In the genomic region with DNA sequence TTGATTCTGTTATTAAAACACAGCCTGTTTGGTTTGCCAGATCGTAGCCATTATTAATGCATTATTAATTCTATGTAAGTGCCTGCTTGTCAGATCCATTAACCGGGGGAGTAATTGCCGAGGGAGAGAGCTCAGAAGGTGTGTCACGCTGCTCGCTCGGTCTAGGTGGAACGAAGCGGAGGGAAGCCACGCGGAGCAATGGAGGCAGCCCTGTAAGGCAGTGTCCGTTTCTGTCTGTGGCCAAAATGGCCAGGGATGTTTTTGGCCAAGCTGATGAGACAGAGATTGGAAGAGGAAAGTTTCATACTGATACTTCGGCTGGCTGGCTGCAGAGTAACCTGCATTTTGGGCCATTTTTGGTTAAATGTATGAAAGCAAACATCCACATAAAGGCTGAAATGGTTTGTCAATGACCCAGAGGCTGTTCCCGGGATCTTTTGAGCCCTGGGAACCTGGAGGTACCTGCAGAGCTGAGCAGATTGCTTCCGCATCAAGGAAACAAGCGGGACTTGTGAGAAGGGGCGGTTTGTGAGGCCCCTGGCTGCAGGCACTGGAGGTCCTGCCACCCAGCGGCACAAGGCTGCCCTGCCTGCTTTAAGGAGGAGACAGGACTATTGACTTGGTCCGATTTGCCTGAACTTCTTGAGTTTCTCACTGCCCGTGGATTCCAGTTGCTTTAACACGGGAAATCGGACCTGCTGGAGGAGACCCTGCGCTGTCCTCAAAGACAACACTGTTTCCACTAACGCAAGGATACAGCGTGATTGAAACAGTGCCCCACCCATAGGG, we compare ENCODE assay signal across 22 cellular contexts.
A peak's percentile ranks its signal among the peaks of the same experiment; 100 is the strongest.
DNase-seq lines count a peak whose midpoint lies in the region; ATAC-seq and TF ChIP-seq lines count a peak whose summit lies in the region.
"Had no signal": no experiment of that assay in that cellular context is flagged by ENCODE, and none has a peak within 500 bp of the region (broad histone marks: within the 10 kb centered on the region; RNA-seq: fewer than 3 reads in every experiment).

No MANE protein-coding gene starts in this region.

- no peaks in the 10 kb centered on the region for H3K79me2 ChIP-seq in trophoblast cell (ENCODE audit: control insufficient read depth, insufficient read depth, low read length, poor library complexity)

- peak overlapping the region; percentile 25 for H2AK5ac ChIP-seq in neuronal stem cell (ENCODE audit: low read depth, low read length)
- no peak overlapping the region for H2AK5ac ChIP-seq in trophoblast cell (ENCODE audit: low read length)

- no peak overlapping the region for H2BK5ac ChIP-seq in neuronal stem cell (ENCODE audit: low read length)
- H2BK5ac ChIP-seq in trophoblast cell (ENCODE audit: low read depth, low read length, poor library complexity): no peak overlapping the region

- H3K4me3 ChIP-seq in endodermal cell (ENCODE audit: low read length): no peak overlapping the region
- no peak overlapping the region for H3K4me3 ChIP-seq in neuronal stem cell (ENCODE audit: low read length in 2 of 2)
- H3K4me3 ChIP-seq in trophoblast cell (ENCODE audit: low read depth, low read length): no peak overlapping the region
- H3K4me3 ChIP-seq: cardiac muscle cell, gastrocnemius medialis, skin epidermis had no signal

- H2BK120ac ChIP-seq in neuronal stem cell (ENCODE audit: low read depth, low read length) (no peak overlapping the region), trophoblast cell (ENCODE audit: insufficient read depth, low read length, poor library complexity) (no peak overlapping the region)

- H2BK12ac ChIP-seq in neuronal stem cell (ENCODE audit: low read length) (no peak overlapping the region), trophoblast cell (ENCODE audit: low read length) (no peak overlapping the region)

- H3K9ac ChIP-seq in endodermal cell (ENCODE audit: extremely low read depth, low read length, poor library complexity, severe bottlenecking) (no peak overlapping the region), neuronal stem cell (ENCODE audit: low read depth, low read length, poor library complexity) (no peak overlapping the region), trophoblast cell (ENCODE audit: low read length) (no peak overlapping the region)

- no peak overlapping the region for H4K8ac ChIP-seq in neuronal stem cell (ENCODE audit: low read depth, low read length)
- no peak overlapping the region for H4K8ac ChIP-seq in trophoblast cell (ENCODE audit: low read depth, low read length)

- H3K27me3 Mint-ChIP-seq in endodermal cell (ENCODE audit: insufficient read depth): peaks cover 4% of the 10 kb centered on the region

- H3K4me1 Mint-ChIP-seq in endodermal cell: no peaks in the 10 kb centered on the region
- H3K4me1 Mint-ChIP-seq: B cell had no signal

- no peak overlapping the region for H3K23ac ChIP-seq in neuronal stem cell (ENCODE audit: low read depth, low read length, poor library complexity)
- no peak overlapping the region for H3K23ac ChIP-seq in trophoblast cell (ENCODE audit: low read length)

- H3K27me3 ChIP-seq in endodermal cell (ENCODE audit: control insufficient read depth, insufficient read depth, low read length, poor library complexity, severe bottlenecking): no peaks in the 10 kb centered on the region
- no peaks in the 10 kb centered on the region for H3K27me3 ChIP-seq in neuronal stem cell (ENCODE audit: control insufficient read depth in 3 of 3, insufficient read depth in 3 of 3, low read depth in 1 of 3, low read length in 3 of 3)
- no peaks in the 10 kb centered on the region for H3K27me3 ChIP-seq in trophoblast cell (ENCODE audit: insufficient read depth, low read length)
- H3K27me3 ChIP-seq: cardiac muscle cell had no signal

- H3K4me2 ChIP-seq in neuronal stem cell (ENCODE audit: insufficient read depth, low read length, poor library complexity, severe bottlenecking): no peak overlapping the region
- no peak overlapping the region for H3K4me2 ChIP-seq in trophoblast cell (ENCODE audit: low read length)

- H3K27ac ChIP-seq in endodermal cell (ENCODE audit: low read depth, low read length): no peak overlapping the region
- no peak overlapping the region for H3K27ac ChIP-seq in neuronal stem cell (replicated peaks; ENCODE audit: low read length)
- H3K27ac ChIP-seq in trophoblast cell (ENCODE audit: low read depth, low read length): no peak overlapping the region
- H3K27ac ChIP-seq: cardiac muscle cell, gastrocnemius medialis, skin epidermis had no signal

- H4K91ac ChIP-seq in neuronal stem cell (ENCODE audit: low read depth, low read length, poor library complexity) (no peak overlapping the region), trophoblast cell (ENCODE audit: low read depth, low read length) (no peak overlapping the region)

- H3K14ac ChIP-seq in neuronal stem cell (ENCODE audit: low read length) (no peak overlapping the region), trophoblast cell (ENCODE audit: low read length) (no peak overlapping the region)

- no peaks in the 10 kb centered on the region for H3K4me1 ChIP-seq in endodermal cell (ENCODE audit: control insufficient read depth, insufficient read depth, low read length)
- H3K4me1 ChIP-seq in neuronal stem cell (ENCODE audit: control insufficient read depth in 2 of 2, insufficient read depth in 1 of 2, low read depth in 1 of 2, low read length in 2 of 2): peaks cover 19 to 45% of the 10 kb centered on the region in 2 donors
- no peaks in the 10 kb centered on the region for H3K4me1 ChIP-seq in trophoblast cell (ENCODE audit: control insufficient read depth in 1 of 2, insufficient read depth in 2 of 2, low read length in 2 of 2)
- H3K4me1 ChIP-seq: gastrocnemius medialis had no signal

- H3K9me3 Mint-ChIP-seq in endodermal cell: no peaks in the 10 kb centered on the region
- H3K9me3 Mint-ChIP-seq: memory B cell had no signal

- no peak for ATAC-seq in GM18511 (IDR thresholded peaks at IDR 0.05; ENCODE audit: unreplicated experiment)
- no peak for ATAC-seq in HG02970 (IDR thresholded peaks at IDR 0.05; ENCODE audit: low FRiP score, unreplicated experiment)
- ATAC-seq: gastrocnemius medialis had no signal

- H3K4me3 Mint-ChIP-seq in endodermal cell: no peak overlapping the region
- H3K4me3 Mint-ChIP-seq: B cell, memory B cell had no signal

- no peak overlapping the region for H2BK15ac ChIP-seq in neuronal stem cell (ENCODE audit: low read length)

- H3K36me3 Mint-ChIP-seq in endodermal cell (ENCODE audit: low read depth): no peaks in the 10 kb centered on the region
- H3K36me3 Mint-ChIP-seq: memory B cell had no signal

- DNase-seq in ELF-1 (ENCODE audit: low read depth, low spot score) (peak; percentile 34), endodermal cell (peak; percentile 62), neuronal stem cell (ENCODE audit: low spot score) (no peak), NCI-H2029 (lab: John Stamatoyannopoulos, UW) (no peak), trophoblast cell (no peak)
- DNase-seq: activated CD4-positive, alpha-beta T cell treated with anti-CD3 and anti-CD28 coated beads for 48 hours; activated naive CD4-positive, alpha-beta T cell; amygdala; DMS79 treated with DMSO at 0.1 percent for 48 hours; gastrocnemius medialis; NCI-H1092 treated with DMSO at 0.1 percent for 48 hours; NCI-H524; Right ventricle myocardium superior; stimulated activated CD4-positive, alpha-beta T cell treated with anti-CD3 and anti-CD28 coated beads, Interleukin-4, amount 100 ng/mL, for 24 hours; SW 1271 had no signal

- H3K4ac ChIP-seq in neuronal stem cell (ENCODE audit: low read length) (no peak overlapping the region), trophoblast cell (ENCODE audit: low read depth, low read length) (no peak overlapping the region)

- H3K27ac Mint-ChIP-seq in endodermal cell: no peak overlapping the region
- H3K27ac Mint-ChIP-seq: B cell, memory B cell had no signal

- 77 to 81% methylated on average over 24 of the region's 24 CpGs for WGBS in endodermal cell (ENCODE audit: insufficient coverage in 1 of 2, insufficient read length in 1 of 2), 2 experiments
- no CpG with 5 or more reads among the region's 24 CpGs for WGBS in neuronal stem cell (ENCODE audit: extremely low coverage in 2 of 2, insufficient read length in 2 of 2, insufficient replicate concordance in 1 of 2), 2 donors
- WGBS in trophoblast cell (ENCODE audit: extremely low coverage, insufficient coverage, insufficient read length): no CpG with 5 or more reads among the region's 24 CpGs

- no peak overlapping the region for H4K12ac ChIP-seq in trophoblast cell (ENCODE audit: low read depth, low read length)

- H3K9me3 ChIP-seq in endodermal cell (ENCODE audit: control insufficient read depth, low read length): no peaks in the 10 kb centered on the region
- H3K9me3 ChIP-seq in neuronal stem cell (replicated peaks in 1 of 2; ENCODE audit: control insufficient read depth in 2 of 2, insufficient read depth in 1 of 2, low read depth in 1 of 2, low read length in 2 of 2): peaks cover 4 to 17% of the 10 kb centered on the region in 2 donors
- peaks cover 5% of the 10 kb centered on the region for H3K9me3 ChIP-seq in trophoblast cell (ENCODE audit: insufficient read depth, low read depth, low read length)
- H3K9me3 ChIP-seq: gastrocnemius medialis had no signal

- peak; percentile 13; the same call in 1 of the 2 replicates for TF ChIP-seq CTCF in LNCAP (IDR thresholded peaks at IDR 0.05)
- TF ChIP-seq CTCF in endodermal cell (conservative IDR thresholded peaks at IDR 0.05): peak; percentile 41

- H3K36me3 ChIP-seq in endodermal cell (ENCODE audit: control insufficient read depth, insufficient read depth, low read length) (no peaks in the 10 kb centered on the region), neuronal stem cell (replicated peaks in 1 of 2; ENCODE audit: control insufficient read depth in 2 of 2, insufficient read depth in 2 of 2, low read length in 2 of 2) (no peaks in the 10 kb centered on the region), trophoblast cell (ENCODE audit: control insufficient read depth in 1 of 2, insufficient read depth in 2 of 2, low read length in 2 of 2) (no peaks in the 10 kb centered on the region)
- H3K36me3 ChIP-seq: cardiac muscle cell, gastrocnemius medialis had no signal

- H3K18ac ChIP-seq in neuronal stem cell (ENCODE audit: low read length) (peak overlapping the region; percentile 78), trophoblast cell (ENCODE audit: low read length) (no peak overlapping the region)

- H2AFZ ChIP-seq in neuronal stem cell (ENCODE audit: low read length) (no peak overlapping the region), trophoblast cell (ENCODE audit: insufficient read depth, low read length, poor library complexity) (no peak overlapping the region)

- H3K79me1 ChIP-seq in neuronal stem cell (ENCODE audit: low read depth, low read length): peaks cover 3% of the 10 kb centered on the region
- no peaks in the 10 kb centered on the region for H3K79me1 ChIP-seq in trophoblast cell (ENCODE audit: low read length)

Comparison
In these comparisons a context has a peak if more than half of its experiments do, and no peak if none do; other contexts are left out.
1. DNase-seq: peak in ELF-1 (single experiment) and endodermal cell (single experiment); none in neuronal stem cell (single experiment), NCI-H2029 (single experiment) and trophoblast cell (0 of 2).